2 cellular contexts compared by ENCODE assay signal in the genomic region with DNA sequence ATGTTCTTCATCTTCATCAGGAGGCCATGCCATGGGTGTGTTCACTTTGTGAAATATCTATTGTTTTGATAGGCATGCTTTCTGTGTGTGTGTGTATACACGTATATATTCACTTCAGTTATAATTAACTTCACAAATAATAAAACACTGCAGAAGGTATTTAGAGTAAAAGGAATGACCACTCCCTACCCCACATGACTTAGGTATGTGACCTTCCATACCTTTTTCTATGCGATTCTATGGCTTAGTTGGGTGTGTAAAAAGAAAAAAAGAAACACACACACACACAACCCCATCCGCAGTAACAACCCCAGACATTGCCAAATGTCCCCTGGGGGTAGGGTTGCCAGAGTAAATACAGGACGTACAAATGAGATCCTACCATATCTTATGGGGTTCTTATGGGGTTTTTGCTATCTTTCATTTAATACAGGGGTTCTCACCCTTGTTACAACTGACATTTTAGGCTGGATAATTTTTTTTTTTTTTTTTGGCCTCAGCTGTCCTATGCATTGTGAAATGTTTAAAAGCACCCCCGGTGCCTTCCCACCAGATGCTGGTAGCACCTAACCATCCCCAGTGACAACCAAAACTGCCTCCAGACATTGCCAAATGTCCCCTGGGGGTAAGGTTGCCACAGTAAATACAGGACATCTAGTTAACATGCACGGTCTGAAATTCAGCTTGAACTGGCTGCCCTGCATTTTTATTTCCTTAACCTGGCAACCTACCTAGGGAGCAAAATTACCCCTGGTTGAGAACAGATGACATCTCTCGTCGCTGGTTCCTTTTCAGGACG.
TF ChIP-seq lines count a peak whose summit lies in the region.

No MANE protein-coding gene starts in this region.

TF ChIP-seq in IMR-90, 13 proteins besides CTCF, POLR2A, EP300 and RAD21:
- TF ChIP-seq NFE2L2 (IDR thresholded peaks at IDR 0.05; ENCODE audit: low read depth, low read length) (no peak), CHD1 (IDR thresholded peaks at IDR 0.05; ENCODE audit: low read depth, low read length) (no peak), USF2 (IDR thresholded peaks at IDR 0.05; ENCODE audit: low read depth, low read length) (no peak), BHLHE40 (IDR thresholded peaks at IDR 0.05; ENCODE audit: low read depth, low read length) (no peak), ELK1 (IDR thresholded peaks at IDR 0.05; ENCODE audit: borderline replicate concordance, low read depth, low read length) (no peak), SMC3 (IDR thresholded peaks at IDR 0.05; ENCODE audit: low read depth, low read length) (no peak), RCOR1 (IDR thresholded peaks at IDR 0.05; ENCODE audit: insufficient replicate concordance, low read length) (no peak), MAZ (IDR thresholded peaks at IDR 0.05; ENCODE audit: borderline replicate concordance, low read depth, low read length) (no peak), CEBPB (IDR thresholded peaks at IDR 0.05; ENCODE audit: low read depth, low read length) (no peak), MXI1 (IDR thresholded peaks at IDR 0.05; ENCODE audit: borderline replicate concordance, low read depth, low read length) (no peak), RFX5 (IDR thresholded peaks at IDR 0.05; ENCODE audit: low read depth, low read length) (no peak), MAFK (IDR thresholded peaks at IDR 0.05; ENCODE audit: low read depth, low read length) (no peak), FOS (IDR thresholded peaks at IDR 0.05; ENCODE audit: low read depth, low read length) (no peak)

TF ChIP-seq in H1, 55 proteins besides CTCF, POLR2A, EP300 and RAD21:
- TF ChIP-seq SUZ12 (IDR thresholded peaks at IDR 0.05; ENCODE audit: low read length) (no peak), JUN (IDR thresholded peaks at IDR 0.05; ENCODE audit: low read depth, low read length) (no peak), USF2 (IDR thresholded peaks at IDR 0.05; ENCODE audit: low read length) (no peak), EZH2 (IDR thresholded peaks at IDR 0.05; ENCODE audit: low read depth, low read length, severe bottlenecking) (no peak), SP4 (IDR thresholded peaks at IDR 0.05; ENCODE audit: low read length) (no peak), SP2 (IDR thresholded peaks at IDR 0.05; ENCODE audit: low read length) (no peak), SIX5 (IDR thresholded peaks at IDR 0.05; ENCODE audit: low read depth, low read length) (no peak)
